In the genomic region with DNA sequence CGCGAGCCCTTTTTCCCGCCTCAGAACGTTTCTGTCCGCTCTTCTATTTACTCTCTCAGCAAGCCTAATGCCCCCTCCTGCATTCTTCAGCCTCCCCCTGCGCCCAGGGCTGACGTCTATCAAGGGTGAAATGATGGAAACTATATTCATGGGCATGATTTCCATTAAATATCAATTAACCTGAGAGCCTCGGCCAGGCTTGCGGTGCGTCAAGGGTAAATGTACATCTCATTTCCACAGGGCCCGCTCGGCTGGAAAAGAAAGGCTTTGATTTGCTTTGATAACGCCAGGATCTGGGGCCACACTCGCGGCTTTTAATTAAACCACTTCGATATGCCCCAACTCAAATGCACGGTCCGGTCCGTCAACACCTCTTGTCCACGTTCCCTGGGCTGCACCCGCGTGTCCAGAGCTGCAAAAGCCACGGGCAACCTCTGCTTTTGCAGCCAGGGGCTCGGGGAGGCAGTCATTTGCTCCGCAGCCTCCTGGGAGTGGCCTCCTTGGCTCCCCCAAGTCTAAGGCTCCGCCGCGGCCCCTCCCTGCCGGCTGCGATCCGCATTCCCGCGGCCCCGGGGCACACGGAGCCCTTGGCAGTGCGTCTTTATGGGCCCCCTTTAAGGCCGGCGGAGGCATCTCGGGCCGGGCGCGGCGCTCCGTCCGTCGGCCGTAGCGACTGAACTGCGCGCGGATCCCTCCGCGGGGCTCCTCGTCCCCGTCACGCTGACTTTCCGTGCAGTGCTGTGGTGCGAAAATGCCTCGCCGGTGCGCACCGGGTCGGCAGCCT, we compare ENCODE assay signal across 8 cellular contexts. TPM values are rescaled to one million over a fixed set of nuclear protein-coding genes. Genes with fewer than 3 reads are reported as not detected.
DNase-seq lines count a peak whose midpoint lies in the region; ATAC-seq, FAIRE-seq and TF ChIP-seq lines count a peak whose summit lies in the region.

A gene (plus strand): TSS at position 693 of the 784 bp plus-strand sequence. CDS start 662 bp downstream, outside the sequence.

- no peaks in the 10 kb centered on the region for H3K4me1 ChIP-seq in keratinocyte (ENCODE audit: control insufficient read depth, extremely low read depth, insufficient read depth, low read length)

- H2AFZ ChIP-seq in keratinocyte (ENCODE audit: control insufficient read depth, low read length), result no peak within 1 kb of the TSS

- H3K9ac ChIP-seq in keratinocyte (ENCODE audit: control insufficient read depth, extremely low read depth, insufficient read depth, low read length), result no peak within 1 kb of the TSS

- no peaks in the 10 kb centered on the region for H3K36me3 Mint-ChIP-seq in activated naive CD8-positive, alpha-beta T cell treated with anti-CD3 and anti-CD28 coated beads, Interleukin-2, amount 50 U/mL, for 24 hours (ENCODE audit: low read depth)

- peak within 1 kb of the TSS; percentile 46 for H3K4me2 ChIP-seq in keratinocyte (ENCODE audit: control insufficient read depth, extremely low read depth, insufficient read depth, low read depth, low read length)

- H3K27ac ChIP-seq in keratinocyte (ENCODE audit: control insufficient read depth, insufficient read depth, low read length), result no peak within 1 kb of the TSS

- H3K4me1 Mint-ChIP-seq in activated naive CD8-positive, alpha-beta T cell treated with anti-CD3 and anti-CD28 coated beads, Interleukin-2, amount 50 U/mL, for 24 hours, result peaks cover 35% of the 10 kb centered on the region
- peaks cover 43% of the 10 kb centered on the region for H3K4me1 Mint-ChIP-seq in stimulated activated naive CD8-positive, alpha-beta T cell treated with anti-CD3 and anti-CD28 coated beads, Interleukin-15, amount 100 ng/mL, for 72 hours

- H3K9me1 ChIP-seq in keratinocyte (ENCODE audit: control insufficient read depth, extremely low read depth, insufficient read depth, low read length), result no peaks in the 10 kb centered on the region

- ATAC-seq in activated naive CD8-positive, alpha-beta T cell treated with anti-CD3 and anti-CD28 coated beads, Interleukin-2, amount 50 U/mL, for 24 hours, result no peak
- peak; percentile 43 for ATAC-seq in stimulated activated naive CD8-positive, alpha-beta T cell treated with anti-CD3 and anti-CD28 coated beads, Interleukin-15, amount 100 ng/mL, for 72 hours
- ATAC-seq in GM18861 (IDR thresholded peaks at IDR 0.05; ENCODE audit: unreplicated experiment) (no peak), HG03039 (IDR thresholded peaks at IDR 0.05; ENCODE audit: unreplicated experiment) (no peak)

- peaks cover 81% of the 10 kb centered on the region for H3K27me3 Mint-ChIP-seq in activated naive CD8-positive, alpha-beta T cell treated with anti-CD3 and anti-CD28 coated beads, Interleukin-2, amount 50 U/mL, for 24 hours
- H3K27me3 Mint-ChIP-seq in stimulated activated naive CD8-positive, alpha-beta T cell treated with anti-CD3 and anti-CD28 coated beads, Interleukin-15, amount 100 ng/mL, for 72 hours, result peaks cover 96% of the 10 kb centered on the region

- H3K36me3 ChIP-seq in keratinocyte (ENCODE audit: control insufficient read depth in 2 of 2, extremely low read depth in 1 of 2, insufficient read depth in 2 of 2, low read length in 2 of 2), result no peaks in the 10 kb centered on the region

- peak within 1 kb of the TSS; percentile 32 for H3K27ac Mint-ChIP-seq in activated naive CD8-positive, alpha-beta T cell treated with anti-CD3 and anti-CD28 coated beads, Interleukin-2, amount 50 U/mL, for 24 hours
- peak within 1 kb of the TSS; percentile 61 to 67 for H3K27ac Mint-ChIP-seq in stimulated activated naive CD8-positive, alpha-beta T cell treated with anti-CD3 and anti-CD28 coated beads, Interleukin-15, amount 100 ng/mL, for 72 hours

- no peaks in the 10 kb centered on the region for H3K9me3 ChIP-seq in keratinocyte (ENCODE audit: control insufficient read depth, low read depth, low read length)

- no peak for TF ChIP-seq CTCF in keratinocyte (optimal IDR thresholded peaks at IDR 0.05 in 1 of 3, IDR thresholded peaks at IDR 0.05 in 1 of 3, conservative IDR thresholded peaks at IDR 0.05 in 1 of 3; ENCODE audit: extremely low read depth in 1 of 3, insufficient read depth in 2 of 3, low read length in 3 of 3)

- H3K4me3 ChIP-seq in keratinocyte (ENCODE audit: control insufficient read depth in 2 of 3, extremely low read depth in 1 of 3, insufficient read depth in 2 of 3, low read depth in 1 of 3, low read length in 3 of 3), result peak within 1 kb of the TSS in 2 of 3 experiments; percentile 6 to 27

- H4K20me1 ChIP-seq in keratinocyte (ENCODE audit: control insufficient read depth, extremely low read depth, insufficient read depth, low read length), result no peaks in the 10 kb centered on the region

- H3K4me3 Mint-ChIP-seq in activated naive CD8-positive, alpha-beta T cell treated with anti-CD3 and anti-CD28 coated beads, Interleukin-2, amount 50 U/mL, for 24 hours, result peak within 1 kb of the TSS; percentile 48
- peak within 1 kb of the TSS; percentile 63 to 70 for H3K4me3 Mint-ChIP-seq in stimulated activated naive CD8-positive, alpha-beta T cell treated with anti-CD3 and anti-CD28 coated beads, Interleukin-15, amount 100 ng/mL, for 72 hours

- H3K9me3 Mint-ChIP-seq in activated naive CD8-positive, alpha-beta T cell treated with anti-CD3 and anti-CD28 coated beads, Interleukin-2, amount 50 U/mL, for 24 hours, result no peaks in the 10 kb centered on the region
- H3K9me3 Mint-ChIP-seq in stimulated activated naive CD8-positive, alpha-beta T cell treated with anti-CD3 and anti-CD28 coated beads, Interleukin-15, amount 100 ng/mL, for 72 hours, result no peaks in the 10 kb centered on the region

- dilution Hi-C loops in keratinocyte (cut with MboI; ENCODE audit: extremely low pct_ligation_motif_present, low sequenced_read_pairs), result no loop called here

- no peak for FAIRE-seq in keratinocyte (lab: Jason Lieb, UNC)

- H3K27me3 ChIP-seq in keratinocyte (ENCODE audit: control insufficient read depth, extremely low read depth, insufficient read depth, low read length), result peaks cover 93% of the 10 kb centered on the region

- no peaks in the 10 kb centered on the region for H3K79me2 ChIP-seq in keratinocyte (ENCODE audit: control insufficient read depth, insufficient read depth, low read length)

- DNase-seq in DMS79 (lab: John Stamatoyannopoulos, UW) (peak; percentile 72), NCI-H1694 (lab: John Stamatoyannopoulos, UW) (peak; percentile 32), keratinocyte (ENCODE audit: low read depth, low spot score) (no peak)
- DNase-seq in activated naive CD8-positive, alpha-beta T cell treated with anti-CD3 and anti-CD28 coated beads, Interleukin-2, amount 50 U/mL, for 24 hours, result no peak
- peak in 1 of 2 donors; percentile 35 for DNase-seq in stimulated activated naive CD8-positive, alpha-beta T cell treated with anti-CD3 and anti-CD28 coated beads, Interleukin-15, amount 100 ng/mL, for 72 hours
- DNase-seq in stimulated activated CD4-positive, alpha-beta T cell treated with anti-CD3 and anti-CD28 coated beads, Interleukin-15, amount 100 ng/mL, for 24 hours, result no peak

RNA-seq across cellular contexts. Expression of the gene that starts here (rescaled TPM):
- polyA plus RNA-seq in keratinocyte, result 0.05 TPM in 1 of 3 replicates, not detected in the others
- polyA plus RNA-seq in keratinocyte (2011; ENCODE audit: low read depth), result not detected
- 0.06 TPM in 1 of 2 replicates, not detected in the other for polyA plus RNA-seq in keratinocyte (2011; cell fraction: cytosol; rRNA removed)
- polyA plus RNA-seq in keratinocyte (2011; cell fraction: nucleus; rRNA removed), result 0.08 TPM in 1 of 2 replicates, not detected in the other
- polyA plus RNA-seq in keratinocyte (2012; ENCODE audit: low replicate concordance), result not detected in 2 replicates
- not detected in 3 replicates for polyA minus RNA-seq in keratinocyte
- polyA minus RNA-seq in keratinocyte (2011; cell fraction: cytosol; rRNA and poly(A)+ RNA removed), result not detected
- polyA minus RNA-seq in keratinocyte (2011; cell fraction: nucleus; rRNA and poly(A)+ RNA removed), result not detected in 2 replicates

Comparison
In these comparisons a context has a peak if more than half of its experiments do, and no peak if none do; other contexts are left out.
1. DNase-seq: peak in DMS79 (single experiment) and NCI-H1694 (single experiment); none in activated naive CD8-positive, alpha-beta T cell treated with anti-CD3 and anti-CD28 coated beads, Interleukin-2, amount 50 U/mL, for 24 hours (single experiment), keratinocyte (single experiment) and stimulated activated CD4-positive, alpha-beta T cell treated with anti-CD3 and anti-CD28 coated beads, Interleukin-15, amount 100 ng/mL, for 24 hours (single experiment).